8 cellular contexts compared by ENCODE assay signal in the genomic region with DNA sequence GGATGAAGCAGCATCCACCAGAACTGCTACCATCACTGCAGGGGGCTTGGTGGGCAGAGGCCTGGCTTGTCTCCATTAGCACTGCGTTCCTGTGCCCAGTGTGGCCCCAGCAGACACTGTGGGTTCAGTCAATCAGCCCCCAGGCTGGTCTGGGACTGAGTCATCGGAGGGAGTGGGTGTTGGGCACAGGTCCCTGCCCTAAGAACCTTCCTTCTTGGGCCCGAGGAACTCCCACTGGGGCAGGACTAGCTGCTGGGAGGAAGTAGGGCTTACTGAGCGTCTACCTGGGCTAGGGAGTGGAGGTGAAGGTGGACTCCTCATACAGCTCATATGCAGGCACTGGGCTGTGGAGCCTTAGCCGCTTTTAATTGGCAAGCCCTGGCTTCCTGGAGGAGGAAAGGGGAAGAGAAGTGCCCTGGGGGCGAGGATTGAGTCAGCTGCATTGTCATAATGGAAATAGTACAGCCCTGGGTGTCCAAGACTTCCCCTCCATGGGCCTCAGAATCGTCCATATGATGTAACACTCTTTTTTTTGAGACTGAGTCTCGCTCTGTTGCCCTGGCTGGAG. TPM values are rescaled to one million over a fixed set of nuclear protein-coding genes. Genes with fewer than 3 reads are reported as not detected.
DNase-seq lines count a peak whose midpoint lies in the region; ATAC-seq and TF ChIP-seq lines count a peak whose summit lies in the region.

No MANE protein-coding gene starts in this region.

- H3K36me3 Mint-ChIP-seq in brain: peaks cover 7% of the 10 kb centered on the region
- peaks cover 0 to 21% (median 4%) of the 10 kb centered on the region in 3 donors for H3K36me3 Mint-ChIP-seq in naive thymus-derived CD8-positive, alpha-beta T cell

- TF ChIP-seq CTCF in brain (conservative IDR thresholded peaks at IDR 0.05): no peak

- H3K27ac Mint-ChIP-seq in brain: no peak overlapping the region
- H3K27ac Mint-ChIP-seq in naive thymus-derived CD8-positive, alpha-beta T cell: peak overlapping the region; percentile 77 to 97 (median 93)

- peaks cover 41% of the 10 kb centered on the region for H3K4me1 Mint-ChIP-seq in brain
- H3K4me1 Mint-ChIP-seq in naive thymus-derived CD8-positive, alpha-beta T cell: peaks cover 41 to 86% (median 81%) of the 10 kb centered on the region in 4 donors

- H3K27me3 Mint-ChIP-seq in brain: peaks cover 46% of the 10 kb centered on the region
- H3K27me3 Mint-ChIP-seq in naive thymus-derived CD8-positive, alpha-beta T cell: no peaks in the 10 kb centered on the region

- H3K9me3 Mint-ChIP-seq in brain: peaks cover 0 to 8% (median 6%) of the 10 kb centered on the region in 5 experiments
- no peaks in the 10 kb centered on the region for H3K9me3 Mint-ChIP-seq in naive thymus-derived CD8-positive, alpha-beta T cell

- DNase-seq in GF-D8 (lab: John Stamatoyannopoulos, UW): peak; percentile 88
- peak; percentile 21 for DNase-seq in HCEC 1CT
- peak; percentile 94 for DNase-seq in RPMI7951 (ENCODE audit: low read depth)
- peak in 1 of 10 donors; percentile 50 for DNase-seq in naive thymus-derived CD8-positive, alpha-beta T cell
- no peak for DNase-seq in NCI-H774 (lab: John Stamatoyannopoulos, UW)
- no peak for DNase-seq in NCI-H2107 (lab: John Stamatoyannopoulos, UW)

- POLR2A ChIA-PET in naive thymus-derived CD8-positive, alpha-beta T cell (lab: Charles Lee): interaction anchor here (0.5 to 58.8 kb wide), 5 partner anchors 6 to 337 kb away, joined by 3 to 1841 read pairs (median 1452); partner anchors contain the start of genes GLYCTK, PPM1M, TLR9 and TWF2

- ATAC-seq in naive thymus-derived CD8-positive, alpha-beta T cell: no peak
- no peak for ATAC-seq in HG03469 (IDR thresholded peaks at IDR 0.05; ENCODE audit: unreplicated experiment)

- H3K4me3 Mint-ChIP-seq in brain: peak overlapping the region in 4 of 5 experiments; percentile 45 to 74 (median 68)
- H3K4me3 Mint-ChIP-seq in naive thymus-derived CD8-positive, alpha-beta T cell: peak overlapping the region; percentile 72 to 89 (median 82)

RNA-seq across cellular contexts. Expression of gene PPM1M, which starts 1.4 kb away (rescaled TPM):
- total RNA-seq in RPMI7951 (2014; rRNA removed; shearing (Covaris generic)): 11.0 and 12.3 TPM in 2 replicates
- 15.2 TPM for polyA plus RNA-seq in brain (ENCODE audit: insufficient read depth, low read depth, low replicate concordance)
- 100 to 1,000 TPM; 108 to 114 TPM for total RNA-seq in naive thymus-derived CD8-positive, alpha-beta T cell
- polyA plus RNA-seq in naive thymus-derived CD8-positive, alpha-beta T cell: 100 to 1,000 TPM in 2 of 3 donors, 10 to 100 TPM in 1; 68.0 to 172 (median 106) TPM

RNA-seq across cellular contexts. Expression of gene TWF2, which starts 5.2 kb away (rescaled TPM):
- 131 and 170 TPM in 2 replicates for total RNA-seq in RPMI7951 (2014; rRNA removed; shearing (Covaris generic))
- polyA plus RNA-seq in brain (ENCODE audit: insufficient read depth, low read depth, low replicate concordance): 49.4 TPM
- total RNA-seq in naive thymus-derived CD8-positive, alpha-beta T cell: 10 to 100 TPM; 77.2 to 77.6 TPM
- 100 to 1,000 TPM; 112 to 171 (median 142) TPM for polyA plus RNA-seq in naive thymus-derived CD8-positive, alpha-beta T cell

RNA-seq across cellular contexts. Expression of gene TLR9, which starts 18.7 kb away (rescaled TPM):
- total RNA-seq in RPMI7951 (2014; rRNA removed; shearing (Covaris generic)): not detected in 2 replicates
- 0.19 TPM for polyA plus RNA-seq in brain (ENCODE audit: insufficient read depth, low read depth, low replicate concordance)
- total RNA-seq in naive thymus-derived CD8-positive, alpha-beta T cell: 1 to 10 TPM; 2.4 to 2.8 TPM
- polyA plus RNA-seq in naive thymus-derived CD8-positive, alpha-beta T cell: not detected

RNA-seq across cellular contexts. Expression of gene WDR82, which starts 34.3 kb away (rescaled TPM):
- 53.0 and 54.7 TPM in 2 replicates for total RNA-seq in RPMI7951 (2014; rRNA removed; shearing (Covaris generic))
- 66.7 TPM for polyA plus RNA-seq in brain (ENCODE audit: insufficient read depth, low read depth, low replicate concordance)
- 100 to 1,000 TPM; 190 to 191 TPM for total RNA-seq in naive thymus-derived CD8-positive, alpha-beta T cell
- 100 to 1,000 TPM; 136 to 172 (median 146) TPM for polyA plus RNA-seq in naive thymus-derived CD8-positive, alpha-beta T cell

RNA-seq across cellular contexts. Expression of gene GLYCTK, which starts 43.5 kb away (rescaled TPM):
- 4.6 and 6.4 TPM in 2 replicates for total RNA-seq in RPMI7951 (2014; rRNA removed; shearing (Covaris generic))
- polyA plus RNA-seq in brain (ENCODE audit: insufficient read depth, low read depth, low replicate concordance): 2.6 TPM
- total RNA-seq in naive thymus-derived CD8-positive, alpha-beta T cell: 10 to 100 TPM; 39.9 to 41.5 TPM
- 10 to 100 TPM in 1 of 3 donors, 1 to 10 TPM in 2; 6.4 to 10.4 (median 7.6) TPM for polyA plus RNA-seq in naive thymus-derived CD8-positive, alpha-beta T cell

Comparison
In these comparisons a context has a peak if more than half of its experiments do, and no peak if none do; other contexts are left out.
1. DNase-seq: peak in GF-D8 (single experiment), HCEC 1CT (single experiment) and RPMI7951 (single experiment); none in NCI-H774 (single experiment) and NCI-H2107 (single experiment).
2. H3K27ac Mint-ChIP-seq: peak in naive thymus-derived CD8-positive, alpha-beta T cell (10 of 10); none in brain (0 of 5).